In genomic region chr12:77060136-77060882, GRCh38 we compare ENCODE assay signal across 8 cellular contexts. TPM values are rescaled to one million over a fixed set of nuclear protein-coding genes. Genes with fewer than 3 reads are reported as not detected.
DNase-seq lines count a peak whose midpoint lies in the region; ATAC-seq and TF ChIP-seq lines count a peak whose summit lies in the region.

No MANE protein-coding gene starts in this region.

- H3K36me3 ChIP-seq in gastroesophageal sphincter: no peaks in the 10 kb centered on the region
- no peaks in the 10 kb centered on the region for H3K36me3 ChIP-seq in brain microvascular endothelial cell (replicated peaks)
- H3K36me3 ChIP-seq in heart left ventricle: no peaks in the 10 kb centered on the region

- no peak for TF ChIP-seq POLR2A in gastroesophageal sphincter (IDR thresholded peaks at IDR 0.05)
- TF ChIP-seq POLR2A in heart left ventricle (IDR thresholded peaks at IDR 0.05): no peak

- WGBS in gastroesophageal sphincter (ENCODE audit: low coverage in 1 of 2), 2 donors: 64 to 88% methylated on average over 3 of the region's 3 CpGs
- 73 to 84% (median 80%) methylated on average over 3 of the region's 3 CpGs for WGBS in heart left ventricle, 4 donors

- TF ChIP-seq CTCF in gastroesophageal sphincter (IDR thresholded peaks at IDR 0.05) (no peak), brain microvascular endothelial cell (IDR thresholded peaks at IDR 0.05; ENCODE audit: low read depth, low read length, missing control alignments) (no peak), heart left ventricle (IDR thresholded peaks at IDR 0.05) (no peak)

- TF ChIP-seq EP300 in gastroesophageal sphincter (IDR thresholded peaks at IDR 0.05): no peak

- ATAC-seq in GM18519 (IDR thresholded peaks at IDR 0.05; ENCODE audit: low FRiP score, unreplicated experiment) (peak; percentile 58), GM21737 (IDR thresholded peaks at IDR 0.05; ENCODE audit: unreplicated experiment) (peak; percentile 66), HG03558 (IDR thresholded peaks at IDR 0.05; ENCODE audit: extremely low read depth, unreplicated experiment) (peak; percentile 60), gastroesophageal sphincter (no peak), left lobe of liver (no peak), heart left ventricle (no peak)

- no peak overlapping the region for H3K27ac ChIP-seq in gastroesophageal sphincter
- no peak overlapping the region for H3K27ac ChIP-seq in brain microvascular endothelial cell
- H3K27ac ChIP-seq in heart left ventricle: no peak overlapping the region

- H3K9me3 ChIP-seq in gastroesophageal sphincter (no peaks in the 10 kb centered on the region), heart left ventricle (no peaks in the 10 kb centered on the region)

- H3K27me3 ChIP-seq in gastroesophageal sphincter (peaks cover 24% of the 10 kb centered on the region), brain microvascular endothelial cell (replicated peaks) (no peaks in the 10 kb centered on the region), heart left ventricle (peaks cover 0 to 24% (median 0%) of the 10 kb centered on the region in 9 donors)

- DNase-seq in islet precursor cell (peak; percentile 35), brain microvascular endothelial cell (no peak), left lobe of liver (ENCODE audit: low spot score) (no peak), heart left ventricle (no peak)

- peaks cover 0 to 21% (median 6%) of the 10 kb centered on the region in 3 donors for H3K4me1 ChIP-seq in gastroesophageal sphincter
- H3K4me1 ChIP-seq in heart left ventricle: peaks cover 0 to 31% (median 9%) of the 10 kb centered on the region in 12 donors

- intact Hi-C loops in heart left ventricle (cut with DNase I): loop anchor here in 2 of 10 donors (10.0 kb wide), 1 partner anchor 264 kb away; no protein-coding TSS in a partner anchor

- in situ Hi-C loops in brain microvascular endothelial cell (cut with HindIII; ENCODE audit: low pct_ligation_motif_present, low sequenced_read_pairs): no loop called here

- H3K4me3 ChIP-seq in gastroesophageal sphincter (no peak overlapping the region), brain microvascular endothelial cell (ENCODE audit: low read depth, low read length) (no peak overlapping the region), heart left ventricle (no peak overlapping the region)

RNA-seq across cellular contexts. Expression of gene E2F7, which starts 5.1 kb away (rescaled TPM):
- total RNA-seq in gastroesophageal sphincter (under 1 TPM in 1 of 4 donors, not detected in 3; 0.47 TPM), left lobe of liver (0.18 TPM), heart left ventricle (1 to 10 TPM in 1 of 9 donors, under 1 TPM in 6, not detected in 2; 0.04 to 1.5 (median 0.14) TPM)
- under 1 TPM; 0.08 to 0.11 TPM for polyA plus RNA-seq in heart left ventricle

Comparison
In these comparisons a context has a peak if more than half of its experiments do, and no peak if none do; other contexts are left out.
1. ATAC-seq: peak in GM18519 (single experiment), GM21737 (single experiment) and HG03558 (single experiment); none in gastroesophageal sphincter (single experiment), left lobe of liver (single experiment) and heart left ventricle (0 of 4).